Comparison of ENCODE assay signal across 20 cellular contexts in the genomic region with DNA sequence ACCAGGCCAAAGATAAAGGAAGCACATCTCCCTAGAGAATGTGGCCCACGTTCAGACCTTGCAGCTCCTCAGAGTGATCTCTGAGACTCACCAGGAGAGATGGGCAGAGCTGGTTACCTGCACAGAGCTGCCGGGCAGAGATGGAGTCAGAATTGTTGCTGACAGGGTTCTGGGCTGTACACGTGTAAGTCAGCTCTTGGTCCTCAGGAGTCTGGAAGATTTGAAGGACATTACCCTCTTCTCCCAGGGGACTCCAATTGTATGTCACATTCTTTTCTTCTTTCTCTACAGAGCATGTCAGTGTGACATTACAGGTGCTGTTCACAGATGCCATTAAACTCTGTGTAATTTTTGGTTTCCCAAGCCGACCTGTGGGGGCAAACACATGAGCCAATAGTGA. TPM values are rescaled to one million over a fixed set of nuclear protein-coding genes. Genes with fewer than 3 reads are reported as not detected.
DNase-seq lines count a peak whose midpoint lies in the region; ATAC-seq lines count a peak whose summit lies in the region.
"Had no signal": no experiment of that assay in that cellular context is flagged by ENCODE, and none has a peak within 500 bp of the region (broad histone marks: within the 10 kb centered on the region; RNA-seq: fewer than 3 reads in every experiment).

No MANE protein-coding gene starts in this region.

- H3K27ac Mint-ChIP-seq in T-helper 2 cell treated with Interferon-gamma antibody and Interleukin-4, amounts not matched to agents 5 μg/mL and 100 μg/mL, for 36 hours: peak overlapping the region; percentile 21
- peak overlapping the region; percentile 40 for H3K27ac Mint-ChIP-seq in activated naive CD8-positive, alpha-beta T cell treated with anti-CD3 and anti-CD28 coated beads for 36 hours
- peak overlapping the region in 7 of 10 donors; percentile 31 to 80 (median 51) for H3K27ac Mint-ChIP-seq in naive thymus-derived CD8-positive, alpha-beta T cell
- H3K27ac Mint-ChIP-seq: GM23338 had no signal

- no peaks in the 10 kb centered on the region for H3K36me3 ChIP-seq in MG63
- H3K36me3 ChIP-seq: BE2C had no signal

- POLR2A ChIA-PET in naive thymus-derived CD8-positive, alpha-beta T cell (lab: Charles Lee): interaction anchor here (1.0 to 2.8 kb wide), 3 partner anchors 10 to 25 kb away, joined by 3 to 9 read pairs (median 4); partner anchors contain the start of gene CD84

- peaks cover 52% of the 10 kb centered on the region for H3K36me3 Mint-ChIP-seq in T-helper 2 cell treated with Interferon-gamma antibody and Interleukin-4, amounts not matched to agents 5 μg/mL and 100 μg/mL, for 36 hours (ENCODE audit: low read depth)
- H3K36me3 Mint-ChIP-seq in activated naive CD8-positive, alpha-beta T cell treated with anti-CD3 and anti-CD28 coated beads for 36 hours: peaks cover 51% of the 10 kb centered on the region
- H3K36me3 Mint-ChIP-seq in naive thymus-derived CD8-positive, alpha-beta T cell: peaks cover 12 to 58% (median 42%) of the 10 kb centered on the region in 3 donors

- no peak overlapping the region for H3K4me3 Mint-ChIP-seq in T-helper 2 cell treated with Interferon-gamma antibody and Interleukin-4, amounts not matched to agents 5 μg/mL and 100 μg/mL, for 36 hours
- no peak overlapping the region for H3K4me3 Mint-ChIP-seq in activated naive CD8-positive, alpha-beta T cell treated with anti-CD3 and anti-CD28 coated beads for 36 hours
- H3K4me3 Mint-ChIP-seq in naive thymus-derived CD8-positive, alpha-beta T cell: no peak overlapping the region
- H3K4me3 Mint-ChIP-seq: GM23338 had no signal

- no peak overlapping the region for H3K4me3 ChIP-seq in MG63
- H3K4me3 ChIP-seq: GM23338 had no signal

- H3K9me3 ChIP-seq in MG63: no peaks in the 10 kb centered on the region
- H3K9me3 ChIP-seq: BE2C had no signal

- no peak for ATAC-seq in naive thymus-derived CD8-positive, alpha-beta T cell
- ATAC-seq in GM21825 (IDR thresholded peaks at IDR 0.05; ENCODE audit: unreplicated experiment): no peak
- no peak for ATAC-seq in GM21528 (IDR thresholded peaks at IDR 0.05; ENCODE audit: low FRiP score, unreplicated experiment)
- ATAC-seq: GM23338, PC-3 had no signal

- no peak for DNase-seq in T-helper 2 cell treated with Interferon-gamma antibody and Interleukin-4, amounts not matched to agents 5 μg/mL and 100 μg/mL, for 36 hours (ENCODE audit: low spot score)
- DNase-seq in T-helper 2 cell (no peak), G401 (ENCODE audit: low spot score) (peak; percentile 33), MG63 (no peak)
- DNase-seq in activated naive CD8-positive, alpha-beta T cell treated with anti-CD3 and anti-CD28 coated beads for 36 hours: no peak
- DNase-seq in naive thymus-derived CD8-positive, alpha-beta T cell: no peak
- DNase-seq: BE2C, DMS 273 treated with DMSO at 0.1 percent for 48 hours, KG1, NCI-H1048, NCI-H146, NCI-H2081, NCI-H748 treated with DMSO at 0.1 percent for 48 hours, PC-3 had no signal

- H3K27me3 ChIP-seq in MG63: no peaks in the 10 kb centered on the region; the same call in 1 of the 2 replicates
- H3K27me3 ChIP-seq: BE2C had no signal

- H3K27me3 Mint-ChIP-seq in T-helper 2 cell treated with Interferon-gamma antibody and Interleukin-4, amounts not matched to agents 5 μg/mL and 100 μg/mL, for 36 hours (ENCODE audit: low read depth): no peaks in the 10 kb centered on the region
- no peaks in the 10 kb centered on the region for H3K27me3 Mint-ChIP-seq in activated naive CD8-positive, alpha-beta T cell treated with anti-CD3 and anti-CD28 coated beads for 36 hours
- H3K27me3 Mint-ChIP-seq in naive thymus-derived CD8-positive, alpha-beta T cell: no peaks in the 10 kb centered on the region

- H3K4me1 Mint-ChIP-seq in T-helper 2 cell treated with Interferon-gamma antibody and Interleukin-4, amounts not matched to agents 5 μg/mL and 100 μg/mL, for 36 hours (ENCODE audit: low read depth): peaks cover 15% of the 10 kb centered on the region
- H3K4me1 Mint-ChIP-seq in activated naive CD8-positive, alpha-beta T cell treated with anti-CD3 and anti-CD28 coated beads for 36 hours: peaks cover 32% of the 10 kb centered on the region
- H3K4me1 Mint-ChIP-seq in naive thymus-derived CD8-positive, alpha-beta T cell: peaks cover 20 to 66% (median 38%) of the 10 kb centered on the region in 4 donors
- H3K4me1 Mint-ChIP-seq: GM23338 had no signal

- H3K9me3 Mint-ChIP-seq in T-helper 2 cell treated with Interferon-gamma antibody and Interleukin-4, amounts not matched to agents 5 μg/mL and 100 μg/mL, for 36 hours: no peaks in the 10 kb centered on the region
- no peaks in the 10 kb centered on the region for H3K9me3 Mint-ChIP-seq in activated naive CD8-positive, alpha-beta T cell treated with anti-CD3 and anti-CD28 coated beads for 36 hours
- peaks cover 0 to 6% (median under 1%) of the 10 kb centered on the region in 9 donors for H3K9me3 Mint-ChIP-seq in naive thymus-derived CD8-positive, alpha-beta T cell
- H3K9me3 Mint-ChIP-seq: GM23338 had no signal

- in situ Hi-C loops in G401 (cut with HindIII; ENCODE audit: low sequenced_read_pairs): no loop called here

RNA-seq across cellular contexts. Expression of gene CD84, which starts 25.5 kb away (rescaled TPM):
- total RNA-seq in G401 (2014; rRNA removed; shearing (Covaris generic)): not detected in 2 replicates
- 10 to 100 TPM; 13.5 to 13.7 TPM for total RNA-seq in activated naive CD8-positive, alpha-beta T cell treated with anti-CD3 and anti-CD28 coated beads for 36 hours
- 10 to 100 TPM; 81.5 to 83.4 TPM for total RNA-seq in naive thymus-derived CD8-positive, alpha-beta T cell
- polyA plus RNA-seq in naive thymus-derived CD8-positive, alpha-beta T cell: 10 to 100 TPM; 17.5 to 19.0 (median 18.1) TPM
- total RNA-seq in MG63 (2014; rRNA removed; shearing (Covaris generic); ENCODE audit: low replicate concordance): not detected in 2 replicates
- total RNA-seq: Daoy, GM23338, NCI-H460, PC-3 had no signal
- polyA plus RNA-seq: AG04450, GM23338 had no signal

RNA-seq across cellular contexts. Expression of gene SLAMF6, which starts 30.7 kb away (rescaled TPM):
- not detected in 2 replicates for total RNA-seq in G401 (2014; rRNA removed; shearing (Covaris generic))
- 10 to 100 TPM; 46.8 to 48.1 TPM for total RNA-seq in activated naive CD8-positive, alpha-beta T cell treated with anti-CD3 and anti-CD28 coated beads for 36 hours
- 10 to 100 TPM; 39.7 to 42.5 TPM for total RNA-seq in naive thymus-derived CD8-positive, alpha-beta T cell
- 10 to 100 TPM; 52.0 to 95.9 (median 69.5) TPM for polyA plus RNA-seq in naive thymus-derived CD8-positive, alpha-beta T cell
- total RNA-seq in MG63 (2014; rRNA removed; shearing (Covaris generic); ENCODE audit: low replicate concordance): not detected in 2 replicates
- total RNA-seq: Daoy, GM23338, NCI-H460, PC-3 had no signal
- polyA plus RNA-seq: AG04450, GM23338 had no signal

Comparison
In these comparisons a context has a peak if more than half of its experiments do, and no peak if none do; other contexts are left out.
1. RNA of gene CD84, which starts 25.5 kb away (total RNA-seq): 81.5 to 83.4 TPM in naive thymus-derived CD8-positive, alpha-beta T cell and 13.5 to 13.7 TPM in activated naive CD8-positive, alpha-beta T cell treated with anti-CD3 and anti-CD28 coated beads for 36 hours; not detected in G401 and not detected in MG63; every median in the first group is over 10 times any median in the second.
2. RNA of gene SLAMF6, which starts 30.7 kb away (total RNA-seq): 46.8 to 48.1 TPM in activated naive CD8-positive, alpha-beta T cell treated with anti-CD3 and anti-CD28 coated beads for 36 hours and 39.7 to 42.5 TPM in naive thymus-derived CD8-positive, alpha-beta T cell; not detected in G401 and not detected in MG63; every median in the first group is over 10 times any median in the second.
3. Peak in every context shown above with its lines, with median percentiles within 50 percentile points of each other: H3K27ac Mint-ChIP-seq.